ENCODE assay signal across 11 cellular contexts in genomic region chr3:112127522-112128494, GRCh38. TPM values are rescaled to one million over a fixed set of nuclear protein-coding genes. Genes with fewer than 3 reads are reported as not detected.
DNase-seq lines count a peak whose midpoint lies in the region; ATAC-seq and TF ChIP-seq lines count a peak whose summit lies in the region.
"Had no signal": no experiment of that assay in that cellular context is flagged by ENCODE, and none has a peak within 500 bp of the region (broad histone marks: within the 10 kb centered on the region; RNA-seq: fewer than 3 reads in every experiment).

No MANE protein-coding gene starts in this region.

- peak overlapping the region; percentile 97 for H3K4me2 ChIP-seq in DOHH2 (ENCODE audit: low read length)

- POLR2A ChIA-PET in T-cell (lab: Charles Lee), result interaction anchor here in 1 of 2 donors (1.5 kb wide), 1 partner anchor 432 kb away, joined by 4 read pairs; no protein-coding TSS in a partner anchor

- H3K4me3 ChIP-seq in DOHH2 (ENCODE audit: low read length) (peak overlapping the region; percentile 93), left lung (no peak overlapping the region)

- H3K27me3 Mint-ChIP-seq in T-cell (no peaks in the 10 kb centered on the region), memory B cell (no peaks in the 10 kb centered on the region)

- peak; percentile 26 for ATAC-seq in GM21619 (IDR thresholded peaks at IDR 0.05; ENCODE audit: unreplicated experiment)
- ATAC-seq in T-cell (replicated peaks in 1 of 4), result peak in 2 of 4 experiments; percentile 15 to 21
- ATAC-seq in memory B cell (ENCODE audit: low read depth), result peak; percentile 21
- ATAC-seq in GM21515 (IDR thresholded peaks at IDR 0.05; ENCODE audit: unreplicated experiment), result no peak
- no peak for ATAC-seq in left lung

- H3K36me3 ChIP-seq in DOHH2 (ENCODE audit: control insufficient read depth, low read length), result peaks cover 97% of the 10 kb centered on the region
- H3K36me3 ChIP-seq in left lung, result peaks cover 0 to 10% of the 10 kb centered on the region in 2 donors

- peaks cover 32% of the 10 kb centered on the region for H3K36me3 Mint-ChIP-seq in T-cell
- H3K36me3 Mint-ChIP-seq in memory B cell, result peaks cover 20% of the 10 kb centered on the region

- no peaks in the 10 kb centered on the region for H3K9me2 ChIP-seq in DOHH2 (replicated peaks; ENCODE audit: control insufficient read depth, low read length)

- intact Hi-C loops in left lung (cut with DNase I), result no loop called here

- DNase-seq in T-cell (no peak), memory B cell (ENCODE audit: low spot score in 2 of 2) (no peak), NCI-H146 treated with DMSO at 0.1 percent for 48 hours (lab: John Stamatoyannopoulos, UW; ENCODE audit: unreplicated experiment) (no peak), left lung (no peak), Ammon's horn (ENCODE audit: low spot score) (no peak)
- DNase-seq: amniotic stem cell, GOT3, NCI-H1092 had no signal

- peaks cover 95% of the 10 kb centered on the region for H3F3A ChIP-seq in DOHH2 (ENCODE audit: control insufficient read depth, insufficient read depth)

- peaks cover 88% of the 10 kb centered on the region for H3K79me2 ChIP-seq in DOHH2 (ENCODE audit: control insufficient read depth, low read length)

- H3K9me3 Mint-ChIP-seq in T-cell (no peaks in the 10 kb centered on the region), memory B cell (no peaks in the 10 kb centered on the region)

- CTCF ChIA-PET in T-cell (lab: Charles Lee), result interaction anchor here in 1 of 2 donors (0.6 to 4.6 kb wide), 8 partner anchors 9 to 825 kb away, joined by 3 to 25 read pairs (median 4); no protein-coding TSS in a partner anchor

- H3K4me1 ChIP-seq in DOHH2 (ENCODE audit: control insufficient read depth, low read length) (peaks cover 79% of the 10 kb centered on the region), left lung (peaks cover 0 to 7% of the 10 kb centered on the region in 2 donors)

- H3K4me3 Mint-ChIP-seq in T-cell, result peak overlapping the region; percentile 54 to 75 (median 62)
- H3K4me3 Mint-ChIP-seq in memory B cell, result peak overlapping the region; percentile 29

- H3K27me3 ChIP-seq in DOHH2 (ENCODE audit: control insufficient read depth, low read length) (no peaks in the 10 kb centered on the region), left lung (no peaks in the 10 kb centered on the region)

- H3K4me1 Mint-ChIP-seq in T-cell (peaks cover 78 to 79% (median 78%) of the 10 kb centered on the region in 3 donors), memory B cell (peaks cover 48% of the 10 kb centered on the region)

- TF ChIP-seq CTCF in DOHH2 (IDR thresholded peaks at IDR 0.05; ENCODE audit: low read depth, low read length, poor library complexity, severe bottlenecking), result no peak
- TF ChIP-seq CTCF in left lung (IDR thresholded peaks at IDR 0.05), result no peak

- H3K27ac Mint-ChIP-seq in T-cell (peak overlapping the region; percentile 82), memory B cell (peak overlapping the region; percentile 95)

- no peaks in the 10 kb centered on the region for H4K20me1 ChIP-seq in DOHH2 (ENCODE audit: control insufficient read depth, insufficient read depth, low read depth, low read length)

- H3K27ac ChIP-seq in DOHH2 (ENCODE audit: low read depth, low read length) (peak overlapping the region; percentile 99), left lung (no peak overlapping the region)

- H3K9me3 ChIP-seq in DOHH2 (ENCODE audit: control insufficient read depth, insufficient read depth, low read length), result no peaks in the 10 kb centered on the region
- H3K9me3 ChIP-seq in left lung, result no peaks in the 10 kb centered on the region

RNA-seq across cellular contexts. Expression of gene GCSAM, which starts 5.2 kb away (rescaled TPM):
- 10 to 100 TPM; 15.8 to 21.6 (median 18.2) TPM for total RNA-seq in T-cell
- total RNA-seq in left lung, result under 1 TPM; 0.20 to 0.45 TPM

RNA-seq across cellular contexts. Expression of gene C3orf52, which starts 41.6 kb away (rescaled TPM):
- total RNA-seq in T-cell (1 to 10 TPM in 4 of 5 donors, under 1 TPM in 1; 0.95 to 2.2 (median 1.5) TPM), left lung (10 to 100 TPM; 21.0 to 30.5 TPM)

Comparison
In these comparisons a context has a peak if more than half of its experiments do, and no peak if none do; other contexts are left out.
1. ATAC-seq: peak in GM21619 (single experiment) and memory B cell (single experiment); none in GM21515 (single experiment) and left lung (single experiment).
2. RNA of gene GCSAM, which starts 5.2 kb away (total RNA-seq): 15.8 to 21.6 TPM in T-cell; 0.20 to 0.45 TPM in left lung; every median in the first group is over 10 times any median in the second.
3. RNA of gene C3orf52, which starts 41.6 kb away (total RNA-seq): 21.0 to 30.5 TPM in left lung; 0.95 to 2.2 TPM in T-cell; every median in the first group is over 4 times any median in the second.